Comparison of ENCODE assay signal across 12 cellular contexts in the genomic region with DNA sequence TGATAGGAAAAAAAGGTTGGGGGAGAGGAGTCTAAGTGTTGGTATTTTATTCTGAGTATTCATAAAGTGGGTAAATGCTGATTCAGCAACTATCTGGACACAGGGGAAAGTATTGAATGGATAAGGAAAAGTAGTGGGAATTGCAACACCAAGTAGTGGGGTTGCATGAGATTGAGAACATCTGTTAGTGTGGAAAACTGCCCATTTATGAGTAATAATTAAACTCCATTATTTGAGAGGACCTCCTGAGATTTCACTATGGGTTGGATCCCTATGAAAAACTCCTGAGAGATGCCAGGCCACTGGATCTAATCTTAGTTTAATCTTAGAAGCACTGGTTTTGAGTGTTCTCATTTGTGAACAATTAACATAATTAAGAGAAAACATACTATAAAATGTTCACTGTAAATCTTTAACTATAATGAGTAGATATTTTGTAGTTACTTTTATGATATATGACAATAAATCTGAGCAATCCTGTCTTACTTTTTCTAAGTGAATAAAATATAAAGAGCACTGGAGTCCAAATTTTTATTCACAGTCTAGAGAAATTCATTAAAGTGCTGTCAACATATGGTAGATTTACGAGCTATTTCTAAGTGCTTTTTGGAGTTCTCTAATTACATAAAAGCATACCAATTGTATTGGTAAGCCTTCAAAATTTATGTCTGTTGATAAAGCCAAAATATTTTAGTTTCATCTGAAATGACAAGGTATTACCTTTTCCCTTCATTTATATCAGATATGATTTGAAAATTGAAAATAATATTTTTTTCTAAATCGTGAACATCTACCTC.
DNase-seq lines count a peak whose midpoint lies in the region; ATAC-seq and TF ChIP-seq lines count a peak whose summit lies in the region.
"Had no signal": no experiment of that assay in that cellular context is flagged by ENCODE, and none has a peak within 500 bp of the region (broad histone marks: within the 10 kb centered on the region; RNA-seq: fewer than 3 reads in every experiment).

No MANE protein-coding gene starts in this region.

- no peaks in the 10 kb centered on the region; the same call in 1 of the 2 replicates for H3K36me3 Mint-ChIP-seq in HFFc6 (ENCODE audit: low read depth)

- H3K9ac ChIP-seq in SK-N-MC (ENCODE audit: insufficient read length): no peak overlapping the region

- no peak overlapping the region for H3K4me3 Mint-ChIP-seq in HFFc6
- H3K4me3 Mint-ChIP-seq: immature natural killer cell, T-helper 17 cell had no signal

- H3K27me3 Mint-ChIP-seq in HFFc6 (ENCODE audit: insufficient read depth): no peaks in the 10 kb centered on the region; the same call in none of the 2 replicates
- H3K27me3 Mint-ChIP-seq: T-helper 17 cell had no signal

- no peak for ATAC-seq in HG03354 (IDR thresholded peaks at IDR 0.05; ENCODE audit: poor library complexity, severe bottlenecking, unreplicated experiment)
- ATAC-seq: T-helper 17 cell had no signal

- peak overlapping the region; percentile 23; the same call in 1 of the 2 replicates for H3K27ac ChIP-seq in SK-N-MC
- H3K27ac ChIP-seq: thoracic aorta had no signal

- no peak overlapping the region for H3K27ac Mint-ChIP-seq in HFFc6
- H3K27ac Mint-ChIP-seq: immature natural killer cell, T-helper 17 cell had no signal

- H3K36me3 ChIP-seq in SK-N-MC (ENCODE audit: insufficient read depth, low read length): no peaks in the 10 kb centered on the region
- H3K36me3 ChIP-seq: thoracic aorta had no signal

- H3K9me3 ChIP-seq in SK-N-MC (ENCODE audit: low read depth, low read length): no peaks in the 10 kb centered on the region; the same call in 1 of the 2 replicates

- TF ChIP-seq CTCF in HFFc6 (IDR thresholded peaks at IDR 0.05): no peak

- no peaks in the 10 kb centered on the region for H3K4me1 Mint-ChIP-seq in HFFc6 (ENCODE audit: low read depth)

- peaks cover 23% of the 10 kb centered on the region for H3K9me3 Mint-ChIP-seq in HFFc6

- no peak overlapping the region for H3K4me3 ChIP-seq in SK-N-MC
- no peak overlapping the region for H3K4me3 ChIP-seq in skeletal muscle cell (ENCODE audit: low read depth, low read length)
- H3K4me3 ChIP-seq: thoracic aorta had no signal

- DNase-seq in GM04504 (ENCODE audit: low read depth) (peak; percentile 52), SK-N-MC (ENCODE audit: low read depth, low spot score) (no peak), fibroblast of the conjunctiva (ENCODE audit: low read depth) (peak; percentile 88), skeletal muscle cell (ENCODE audit: low read depth) (peak; percentile 71), HFFc6 (no peak), NOMO-1 treated with dmso at 0.1 percent for 144 hours (lab: John Stamatoyannopoulos, UW; ENCODE audit: unreplicated experiment) (no peak)
- DNase-seq: DMS79 treated with DMSO at 0.1 percent for 48 hours, immature natural killer cell, NCI-H187 treated with DMSO at 0.1 percent for 48 hours, T-helper 17 cell had no signal

Comparison
In these comparisons a context has a peak if more than half of its experiments do, and no peak if none do; other contexts are left out.
1. DNase-seq: peak in GM04504 (single experiment), fibroblast of the conjunctiva (single experiment) and skeletal muscle cell (single experiment); none in SK-N-MC (single experiment), HFFc6 (single experiment) and NOMO-1 treated with dmso at 0.1 percent for 144 hours (single experiment).